In the genomic region with DNA sequence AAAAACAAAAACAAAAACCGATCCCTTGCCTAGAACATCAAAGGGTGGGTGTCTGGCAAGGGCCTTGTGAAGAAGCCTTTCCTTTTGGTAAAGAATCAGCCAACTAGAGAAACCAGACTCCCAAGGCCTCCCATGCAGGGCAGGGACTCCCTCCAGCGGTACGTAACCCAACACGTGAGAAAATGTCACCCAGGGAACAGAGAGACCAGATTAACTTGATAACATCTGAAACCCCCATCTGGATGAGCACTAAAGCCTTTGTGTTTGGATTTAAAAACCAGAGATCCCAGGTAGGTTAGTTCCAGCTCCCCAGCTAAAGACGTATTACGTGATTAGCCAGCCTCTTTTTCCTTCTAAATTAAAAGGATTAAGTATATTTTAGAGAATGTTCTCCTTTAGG, we compare ENCODE assay signal across 30 cellular contexts. TPM values are rescaled to one million over a fixed set of nuclear protein-coding genes. Genes with fewer than 3 reads are reported as not detected.
A peak's percentile ranks its signal among the peaks of the same experiment; 100 is the strongest.
DNase-seq lines count a peak whose midpoint lies in the region; ATAC-seq and TF ChIP-seq lines count a peak whose summit lies in the region.
"Had no signal": no experiment of that assay in that cellular context is flagged by ENCODE, and none has a peak within 500 bp of the region (broad histone marks: within the 10 kb centered on the region; RNA-seq: fewer than 3 reads in every experiment).

No MANE protein-coding gene starts in this region.

- H3K4me1 ChIP-seq in BE2C (peaks cover 12% of the 10 kb centered on the region), OCI-LY7 (ENCODE audit: insufficient read depth, low read length, poor library complexity, severe bottlenecking) (no peaks in the 10 kb centered on the region), esophagus (ENCODE audit: control insufficient read depth in 2 of 2, insufficient read depth in 2 of 2, low read length in 1 of 2) (peaks cover 0 to 11% of the 10 kb centered on the region in 2 donors), neuron (ENCODE audit: insufficient read depth, low read length) (no peaks in the 10 kb centered on the region)
- H3K4me1 ChIP-seq: left ventricle myocardium inferior, right atrium auricular region had no signal

- H3K36me3 Mint-ChIP-seq in T-helper 2 cell treated with Interferon-gamma antibody and Interleukin-4, amounts not matched to agents 5 μg/mL and 100 μg/mL, for 36 hours (ENCODE audit: low read depth): no peaks in the 10 kb centered on the region
- H3K36me3 Mint-ChIP-seq: activated naive CD8-positive, alpha-beta T cell; naive thymus-derived CD8-positive, alpha-beta T cell had no signal

- POLR2A ChIA-PET in OCI-LY7 (lab: Charles Lee): no interaction called here

- H3K4me3 ChIP-seq in BE2C (ENCODE audit: low read depth, low read length) (no peak overlapping the region), OCI-LY7 (ENCODE audit: low read depth, low read length, poor library complexity, severe bottlenecking) (no peak overlapping the region), esophagus (ENCODE audit: low read depth in 1 of 2, low read length in 2 of 2) (no peak overlapping the region), neuron (ENCODE audit: low read length) (no peak overlapping the region)
- H3K4me3 ChIP-seq: GM12878, left ventricle myocardium inferior, right atrium auricular region, SJCRH30, spleen, thoracic aorta had no signal

- no peaks in the 10 kb centered on the region for H3K9me2 ChIP-seq in OCI-LY7 (ENCODE audit: insufficient read depth, low read length)

- intact Hi-C loops in OCI-LY7 (cut with micrococcal nuclease; ENCODE audit: unreplicated experiment): no loop called here

- H2AFZ ChIP-seq in OCI-LY7 (ENCODE audit: low read length) (0 out of 2 replicates have a peak overlapping the region, but pooled peaks have one; percentile 29), neuron (ENCODE audit: low read depth, low read length) (peak overlapping the region; percentile 13)

- no peaks in the 10 kb centered on the region for H4K20me1 ChIP-seq in OCI-LY7 (ENCODE audit: insufficient read depth, low read length)

- no peaks in the 10 kb centered on the region for H3K9me3 Mint-ChIP-seq in T-helper 2 cell treated with Interferon-gamma antibody and Interleukin-4, amounts not matched to agents 5 μg/mL and 100 μg/mL, for 36 hours
- H3K9me3 Mint-ChIP-seq: activated T-cell treated with anti-CD3 and anti-CD28 coated beads, Interleukin-2, amount 50 U/mL, for 24 hours; naive thymus-derived CD8-positive, alpha-beta T cell; stimulated activated naive CD8-positive, alpha-beta T cell treated with anti-CD3 and anti-CD28 coated beads, Interleukin-15, Interleukin-2, amounts not matched to agents 100 ng/mL and 50 ng/mL, for 24 hours had no signal

- no peaks in the 10 kb centered on the region for H3K27me3 ChIP-seq in BE2C
- H3K27me3 ChIP-seq in esophagus (ENCODE audit: control insufficient read depth in 1 of 2, insufficient read depth in 2 of 2, low read length in 2 of 2): no peaks in the 10 kb centered on the region
- peaks cover 2% of the 10 kb centered on the region for H3K27me3 ChIP-seq in neuron (ENCODE audit: insufficient read depth, low read length)
- H3K27me3 ChIP-seq: right atrium auricular region, SJCRH30, spleen had no signal

- BruUV-seq in OCI-LY7 (replicated peaks; lab: Mats Ljungman, UMichigan): no TSS peak

- no peaks in the 10 kb centered on the region for H3K4me1 Mint-ChIP-seq in T-helper 2 cell treated with Interferon-gamma antibody and Interleukin-4, amounts not matched to agents 5 μg/mL and 100 μg/mL, for 36 hours (ENCODE audit: low read depth)
- H3K4me1 Mint-ChIP-seq: naive thymus-derived CD8-positive, alpha-beta T cell had no signal

- CTCF ChIA-PET in OCI-LY7 (lab: Charles Lee; ENCODE audit: unreplicated experiment): no interaction called here

- no peaks in the 10 kb centered on the region for H3K9me3 ChIP-seq in BE2C
- H3K9me3 ChIP-seq in OCI-LY7 (ENCODE audit: low read length): no peaks in the 10 kb centered on the region
- no peaks in the 10 kb centered on the region for H3K9me3 ChIP-seq in esophagus (ENCODE audit: control insufficient read depth in 2 of 2, insufficient read depth in 1 of 2, low read depth in 1 of 2, low read length in 1 of 2)
- no peaks in the 10 kb centered on the region for H3K9me3 ChIP-seq in neuron (ENCODE audit: low read length)
- H3K9me3 ChIP-seq: left ventricle myocardium inferior, right atrium auricular region, SJCRH30, spleen, thoracic aorta had no signal

- no peak overlapping the region for H3K4me3 Mint-ChIP-seq in T-helper 2 cell treated with Interferon-gamma antibody and Interleukin-4, amounts not matched to agents 5 μg/mL and 100 μg/mL, for 36 hours
- H3K4me3 Mint-ChIP-seq: activated naive CD8-positive, alpha-beta T cell; activated T-cell treated with anti-CD3 and anti-CD28 coated beads, Interleukin-2, amount 50 U/mL, for 24 hours; naive thymus-derived CD8-positive, alpha-beta T cell; stimulated activated naive CD8-positive, alpha-beta T cell treated with anti-CD3 and anti-CD28 coated beads, Interleukin-15, Interleukin-2, amounts not matched to agents 100 ng/mL and 50 ng/mL, for 24 hours had no signal

- ATAC-seq in HG03571 (IDR thresholded peaks at IDR 0.05; ENCODE audit: unreplicated experiment): no peak
- ATAC-seq: GM12878; naive thymus-derived CD8-positive, alpha-beta T cell had no signal

- no peaks in the 10 kb centered on the region for H3K79me2 ChIP-seq in OCI-LY7 (ENCODE audit: insufficient read depth, low read depth, low read length)

- WGBS in esophagus, 2 donors: 77 to 78% methylated on average over 6 of the region's 6 CpGs

- no peak overlapping the region for H3K27ac ChIP-seq in OCI-LY7 (ENCODE audit: low read depth, low read length, poor library complexity, severe bottlenecking)
- peak overlapping the region; percentile 53 to 65 for H3K27ac ChIP-seq in esophagus (ENCODE audit: low read depth in 2 of 2, low read length in 1 of 2)
- H3K27ac ChIP-seq: left ventricle myocardium inferior, right atrium auricular region, SJCRH30, thoracic aorta had no signal

- peaks cover 10% of the 10 kb centered on the region for H3K27me3 Mint-ChIP-seq in T-helper 2 cell treated with Interferon-gamma antibody and Interleukin-4, amounts not matched to agents 5 μg/mL and 100 μg/mL, for 36 hours (ENCODE audit: low read depth)
- H3K27me3 Mint-ChIP-seq: activated naive CD8-positive, alpha-beta T cell had no signal

- DNase-seq in BE2C (peak; percentile 64), OCI-LY7 (ENCODE audit: low spot score) (no peak)
- DNase-seq in stimulated activated CD4-positive, alpha-beta T cell treated with anti-CD3 and anti-CD28 coated beads, Interleukin-12 subunit alpha, Interleukin-12 subunit beta, amount 100 ng/mL, for 4 hours: no peak
- DNase-seq in T-helper 2 cell treated with Interferon-gamma antibody and Interleukin-4, amounts not matched to agents 5 μg/mL and 100 μg/mL, for 36 hours (ENCODE audit: low spot score): no peak
- DNase-seq: activated CD4-positive, CD25-positive, alpha-beta regulatory T cell; activated effector memory CD4-positive, alpha-beta T cell treated with anti-CD3 and anti-CD28 coated beads, Interleukin-2, amount 50 U/mL, for 16 hours; activated T-cell treated with anti-CD3 and anti-CD28 coated beads, Interleukin-2, amount 50 U/mL, for 24 hours; anterior cingulate cortex; glutamatergic neuron; H7; islet precursor cell; left ventricle myocardium inferior; naive thymus-derived CD8-positive, alpha-beta T cell; NCI-H1417; NCI-H2081 treated with DMSO at 0.1 percent for 48 hours; posterior cingulate gyrus; spleen; stimulated activated CD8-positive, alpha-beta memory T cell treated with anti-CD3 and anti-CD28 coated beads, Interleukin-4, amount 100 ng/mL, for 48 hours had no signal

- no peak overlapping the region for H3K27ac Mint-ChIP-seq in T-helper 2 cell treated with Interferon-gamma antibody and Interleukin-4, amounts not matched to agents 5 μg/mL and 100 μg/mL, for 36 hours
- H3K27ac Mint-ChIP-seq: activated naive CD8-positive, alpha-beta T cell; activated T-cell treated with anti-CD3 and anti-CD28 coated beads, Interleukin-2, amount 50 U/mL, for 24 hours; naive thymus-derived CD8-positive, alpha-beta T cell; stimulated activated naive CD8-positive, alpha-beta T cell treated with anti-CD3 and anti-CD28 coated beads, Interleukin-15, Interleukin-2, amounts not matched to agents 100 ng/mL and 50 ng/mL, for 24 hours had no signal

- H3K36me3 ChIP-seq in BE2C (no peaks in the 10 kb centered on the region), OCI-LY7 (ENCODE audit: insufficient read depth, low read length) (no peaks in the 10 kb centered on the region), esophagus (ENCODE audit: control insufficient read depth in 2 of 2, insufficient read depth in 2 of 2, low read length in 1 of 2) (no peaks in the 10 kb centered on the region), neuron (ENCODE audit: insufficient read depth, low read length) (no peaks in the 10 kb centered on the region)
- H3K36me3 ChIP-seq: left ventricle myocardium inferior, right atrium auricular region, SJCRH30, spleen, thoracic aorta had no signal

- H3K4me2 ChIP-seq in OCI-LY7 (ENCODE audit: low read length): no peak overlapping the region

- TF ChIP-seq CTCF in BE2C (IDR thresholded peaks at IDR 0.05; ENCODE audit: low read depth, low read length) (peak; percentile 30), OCI-LY7 (conservative IDR thresholded peaks at IDR 0.05; ENCODE audit: low read length) (no peak)

RNA-seq across cellular contexts. Expression of a gene that starts 3.0 kb away (rescaled TPM):
- 0.88 TPM for polyA plus RNA-seq in BE2C (2012; ENCODE audit: insufficient read depth, insufficient read length, low read depth)
- total RNA-seq in OCI-LY7 (2014; rRNA removed; shearing (Covaris generic)): not detected in 2 replicates
- not detected in 2 replicates for total RNA-seq in OCI-LY7 (2022)
- polyA plus RNA-seq in esophagus: not detected
- total RNA-seq: bronchial epithelial cell; H7; left ventricle myocardium inferior; naive thymus-derived CD8-positive, alpha-beta T cell; right atrium auricular region; RPMI7951; SJCRH30; spleen; thoracic aorta; urinary bladder had no signal
- polyA plus RNA-seq: GM12878; naive thymus-derived CD8-positive, alpha-beta T cell; spleen had no signal
